In the genomic region with DNA sequence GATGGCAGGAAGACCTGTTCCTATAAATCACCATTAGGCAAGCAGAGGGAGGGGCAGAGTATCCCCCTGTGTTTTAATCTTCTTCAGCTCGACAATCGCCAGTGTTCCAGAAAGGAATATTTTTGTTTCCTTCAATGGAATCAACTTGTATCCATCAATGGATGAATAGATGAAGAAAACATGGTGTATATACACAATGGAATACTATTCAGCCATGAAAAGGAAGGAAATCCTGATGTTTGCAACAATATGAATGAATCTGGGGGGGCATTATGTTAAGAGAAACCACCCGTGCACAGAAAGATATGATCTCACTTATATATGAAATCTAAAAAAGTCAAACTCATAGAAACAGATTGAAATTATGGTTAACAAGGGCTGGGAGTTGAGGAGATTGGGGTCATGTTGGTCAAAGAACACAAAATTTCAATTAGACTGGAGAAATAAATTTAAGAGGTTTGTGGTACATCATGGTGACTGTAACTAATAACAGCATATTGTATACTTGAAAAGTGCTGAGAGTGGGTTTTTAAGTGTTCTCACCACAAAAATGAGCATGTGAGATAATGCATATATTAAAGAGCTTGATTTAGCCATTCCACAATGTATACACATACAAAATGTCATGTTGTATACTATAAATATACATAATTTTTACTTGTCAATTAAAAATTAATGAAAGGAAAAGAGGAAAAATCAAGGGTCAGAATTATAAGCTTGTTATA, we compare ENCODE assay signal across 18 cellular contexts.
A peak's percentile ranks its signal among the peaks of the same experiment; 100 is the strongest.
DNase-seq lines count a peak whose midpoint lies in the region; ATAC-seq, FAIRE-seq and TF ChIP-seq lines count a peak whose summit lies in the region.
"Had no signal": no experiment of that assay in that cellular context is flagged by ENCODE, and none has a peak within 500 bp of the region (broad histone marks: within the 10 kb centered on the region; RNA-seq: fewer than 3 reads in every experiment).

No MANE protein-coding gene starts in this region.

- CTCF ChIA-PET in HepG2 (lab: Yijun Ruan, JAX; ENCODE audit: low intra/inter-chr PET ratio, low total read pairs) (no interaction called here), Caco-2 (lab: Charles Lee) (no interaction called here)

- no peak overlapping the region for H2BK5ac ChIP-seq in mesenchymal stem cell (ENCODE audit: low read depth, low read length, poor library complexity, severe bottlenecking)

- H3K9me3 ChIP-seq in HepG2 (ENCODE audit: low read length) (no peaks in the 10 kb centered on the region), right lobe of liver (no peaks in the 10 kb centered on the region), mesenchymal stem cell (ENCODE audit: control insufficient read depth, low read length) (no peaks in the 10 kb centered on the region), smooth muscle cell (replicated peaks; ENCODE audit: low read depth) (no peaks in the 10 kb centered on the region), Caco-2 (no peaks in the 10 kb centered on the region)
- H3K9me3 ChIP-seq: BLaER1, HAP-1 had no signal

- POLR2A ChIA-PET in HepG2 (lab: Yijun Ruan, JAX) (no interaction called here), Caco-2 (lab: Charles Lee) (no interaction called here)

- H4K20me1 ChIP-seq in HepG2 (ENCODE audit: insufficient read depth, low read length) (no peaks in the 10 kb centered on the region), smooth muscle cell (ENCODE audit: low read depth) (no peaks in the 10 kb centered on the region)
- H4K20me1 ChIP-seq: BLaER1 had no signal

- H2AK5ac ChIP-seq in mesenchymal stem cell (ENCODE audit: low read length, severe bottlenecking) = peak overlapping the region; percentile 95

- H3K14ac ChIP-seq in mesenchymal stem cell (ENCODE audit: low read length in 2 of 2) = no peak overlapping the region

- H3K9ac ChIP-seq in HepG2 (ENCODE audit: insufficient read depth, low read depth, low read length) (no peak overlapping the region), mesenchymal stem cell (ENCODE audit: low read length) (no peak overlapping the region), smooth muscle cell (ENCODE audit: low read depth) (no peak overlapping the region)
- H3K9ac ChIP-seq: BLaER1, GM23248 had no signal

- H3F3A ChIP-seq in smooth muscle cell (ENCODE audit: low read depth) = peaks cover 11% of the 10 kb centered on the region

- H2BK15ac ChIP-seq in mesenchymal stem cell (ENCODE audit: low read depth, poor library complexity, severe bottlenecking) = no peak overlapping the region

- H3K4me2 ChIP-seq in HepG2 (ENCODE audit: low read depth, low read length) = no peak overlapping the region
- H3K4me2 ChIP-seq in mesenchymal stem cell (ENCODE audit: low read length, poor library complexity, severe bottlenecking) = no peak overlapping the region
- no peak overlapping the region for H3K4me2 ChIP-seq in smooth muscle cell
- H3K4me2 ChIP-seq: BLaER1 had no signal

- H3K4me1 ChIP-seq in HepG2 (ENCODE audit: insufficient read depth, low read length) (no peaks in the 10 kb centered on the region), right lobe of liver (no peaks in the 10 kb centered on the region), mesenchymal stem cell (ENCODE audit: control insufficient read depth, insufficient read depth, low read depth, low read length) (peaks cover 23% of the 10 kb centered on the region), smooth muscle cell (ENCODE audit: low read depth) (no peaks in the 10 kb centered on the region), Caco-2 (no peaks in the 10 kb centered on the region)
- H3K4me1 ChIP-seq: BLaER1, HAP-1 had no signal

- no peak overlapping the region for H3K18ac ChIP-seq in mesenchymal stem cell (ENCODE audit: low read depth in 1 of 2, low read length in 2 of 2)

- no peak overlapping the region for H3K4me3 ChIP-seq in HepG2 (replicated peaks in 1 of 3; ENCODE audit: insufficient read depth in 1 of 3, low read depth in 2 of 3, low read length in 3 of 3)
- H3K4me3 ChIP-seq in right lobe of liver = no peak overlapping the region
- H3K4me3 ChIP-seq in mesenchymal stem cell (ENCODE audit: insufficient read depth in 1 of 2, low read depth in 1 of 2, low read length in 2 of 2) = no peak overlapping the region
- H3K4me3 ChIP-seq in smooth muscle cell = no peak overlapping the region
- no peak overlapping the region for H3K4me3 ChIP-seq in Caco-2 (ENCODE audit: low read depth, low read length)
- H3K4me3 ChIP-seq: BLaER1, GM23248, HAP-1 had no signal

- no peak overlapping the region for H4K8ac ChIP-seq in mesenchymal stem cell (ENCODE audit: low read length)

- H3K4ac ChIP-seq in mesenchymal stem cell (ENCODE audit: low read depth in 1 of 2, low read length in 2 of 2) = no peak overlapping the region

- H3K27ac ChIP-seq in HepG2 (ENCODE audit: extremely low read length, insufficient read depth, low read length) (no peak overlapping the region), right lobe of liver (no peak overlapping the region), mesenchymal stem cell (ENCODE audit: low read length, poor library complexity, severe bottlenecking) (no peak overlapping the region), smooth muscle cell (ENCODE audit: low read depth) (peak overlapping the region; percentile 68)
- H3K27ac ChIP-seq: 22Rv1, BLaER1 had no signal

- TF ChIP-seq POLR2A in HepG2 (IDR thresholded peaks at IDR 0.05; ENCODE audit: insufficient read depth in 1 of 2, low read depth in 2 of 2, low read length in 2 of 2) = no peak
- no peak for TF ChIP-seq POLR2A in right lobe of liver (IDR thresholded peaks at IDR 0.05)

- H3K4me1 Mint-ChIP-seq in Caco-2 (ENCODE audit: low read depth, unreplicated experiment) = no peaks in the 10 kb centered on the region
- H3K4me1 Mint-ChIP-seq: CD14-positive monocyte; CD4-positive, alpha-beta memory T cell had no signal

- peaks cover 0 to 6% of the 10 kb centered on the region in 2 experiments; a peak in 2 of 5 replicates for H3K27me3 ChIP-seq in HepG2 (ENCODE audit: control insufficient read depth in 1 of 2, insufficient read depth in 2 of 2, low read length in 2 of 2)
- H3K27me3 ChIP-seq in right lobe of liver = no peaks in the 10 kb centered on the region
- H3K27me3 ChIP-seq in mesenchymal stem cell (ENCODE audit: control insufficient read depth in 1 of 2, insufficient read depth in 1 of 2, low read length in 2 of 2) = no peaks in the 10 kb centered on the region
- no peaks in the 10 kb centered on the region for H3K27me3 ChIP-seq in smooth muscle cell (ENCODE audit: low read depth)
- H3K27me3 ChIP-seq in Caco-2 (replicated peaks; ENCODE audit: control insufficient read depth, insufficient read depth, low read length) = no peaks in the 10 kb centered on the region
- H3K27me3 ChIP-seq: BLaER1 had no signal

- H3K27ac Mint-ChIP-seq in Caco-2 (ENCODE audit: unreplicated experiment) = no peak overlapping the region
- H3K27ac Mint-ChIP-seq: CD14-positive monocyte; CD4-positive, alpha-beta memory T cell had no signal

- BruUV-seq in HepG2 (replicated peaks; lab: Mats Ljungman, UMichigan) (no TSS peak), Caco-2 (replicated peaks; lab: Mats Ljungman, UMichigan) (no TSS peak)

- intact Hi-C loops in HepG2 (cut with micrococcal nuclease; ENCODE audit: unreplicated experiment) = no loop called here
- intact Hi-C loops in right lobe of liver (cut with DNase I) = no loop called here
- intact Hi-C loops in Caco-2 (cut with micrococcal nuclease; ENCODE audit: unreplicated experiment) = no loop called here

- no peak for FAIRE-seq in HepG2 (lab: Jason Lieb, UNC)
- FAIRE-seq: GM19239 had no signal

- in situ Hi-C loops in HepG2 (cut with HindIII; ENCODE audit: extremely low pct_ligation_motif_present, low pct_unique_long_range_greater_than_20kb) = no loop called here

- 3% methylated on average over 3 of the region's 3 CpGs for WGBS in HepG2 (ENCODE audit: low lambda C conversion rate)
- 78% methylated on average over 3 of the region's 3 CpGs for WGBS in right lobe of liver (ENCODE audit: insufficient coverage, low coverage, low lambda C conversion rate, missing lambda C conversion rate)
- WGBS in mesenchymal stem cell = no CpG with 5 or more reads among the region's 3 CpGs
- 89% methylated on average over 3 of the region's 3 CpGs for WGBS in smooth muscle cell (ENCODE audit: low lambda C conversion rate)

- no peaks in the 10 kb centered on the region for H3K9me3 Mint-ChIP-seq in Caco-2 (ENCODE audit: unreplicated experiment)
- H3K9me3 Mint-ChIP-seq: CD4-positive, alpha-beta memory T cell had no signal

- no peak overlapping the region for H4K91ac ChIP-seq in mesenchymal stem cell (ENCODE audit: low read length)

- H3K4me3 Mint-ChIP-seq in Caco-2 (ENCODE audit: unreplicated experiment) = no peak overlapping the region
- H3K4me3 Mint-ChIP-seq: CD14-positive monocyte; CD4-positive, alpha-beta memory T cell had no signal

- peaks cover 17% of the 10 kb centered on the region for H3K27me3 Mint-ChIP-seq in Caco-2 (ENCODE audit: insufficient read depth, unreplicated experiment)

- DNase-seq in HepG2 (ENCODE audit: low spot score) (no peak), right lobe of liver (no peak), mesenchymal stem cell (no peak), smooth muscle cell (lab: John Stamatoyannopoulos, UW; ENCODE audit: unreplicated experiment) (no peak), ecto neural progenitor cell (ENCODE audit: low spot score) (no peak), Caco-2 (no peak)
- no peak for DNase-seq in central memory CD4-positive, alpha-beta T cell
- DNase-seq: Calu3; CD4-positive, alpha-beta memory T cell; DMS79 treated with DMSO at 0.1 percent for 48 hours; GF-D8; GM23248; KBM-7 had no signal

- no peak for TF ChIP-seq RAD21 in HepG2 (CRISPR knock-in tag; IDR thresholded peaks at IDR 0.05)

- no peak overlapping the region for H2AFZ ChIP-seq in HepG2 (ENCODE audit: low read length)
- H2AFZ ChIP-seq in mesenchymal stem cell (ENCODE audit: low read depth, low read length) = no peak overlapping the region
- no peak overlapping the region for H2AFZ ChIP-seq in smooth muscle cell (ENCODE audit: low read depth)
- H2AFZ ChIP-seq: GM23248 had no signal

- no peak overlapping the region for H2BK120ac ChIP-seq in mesenchymal stem cell (ENCODE audit: low read depth, low read length)

- TF ChIP-seq CTCF in HepG2 (CRISPR knock-in tag; IDR thresholded peaks at IDR 0.05) (no peak), right lobe of liver (IDR thresholded peaks at IDR 0.05) (no peak), smooth muscle cell (IDR thresholded peaks at IDR 0.05; ENCODE audit: borderline replicate concordance, insufficient read depth, poor library complexity, severe bottlenecking) (no peak), Caco-2 (IDR thresholded peaks at IDR 0.05; ENCODE audit: insufficient read depth in 1 of 2, low read depth in 1 of 2, low read length in 1 of 2, severe bottlenecking in 1 of 2, unreplicated experiment in 1 of 2) (no peak)

- H3K79me2 ChIP-seq in HepG2 (ENCODE audit: insufficient read depth, low read length) (no peaks in the 10 kb centered on the region), smooth muscle cell (ENCODE audit: low read depth) (no peaks in the 10 kb centered on the region)

- ATAC-seq in HepG2 (no peak), right lobe of liver (no peak)

- H3K79me1 ChIP-seq in mesenchymal stem cell (replicated peaks; ENCODE audit: low read length, poor library complexity, severe bottlenecking) = no peaks in the 10 kb centered on the region

- H3K23ac ChIP-seq in mesenchymal stem cell (ENCODE audit: low read length in 2 of 2) = no peak overlapping the region

- no peaks in the 10 kb centered on the region for H3K36me3 Mint-ChIP-seq in Caco-2 (ENCODE audit: insufficient read depth, unreplicated experiment)
- H3K36me3 Mint-ChIP-seq: CD14-positive monocyte; CD4-positive, alpha-beta memory T cell had no signal

- TF ChIP-seq EP300 in HepG2 (IDR thresholded peaks at IDR 0.05; ENCODE audit: low read depth in 2 of 2, low read length in 2 of 2) (no peak), HepG2 (CRISPR knock-in tag; IDR thresholded peaks at IDR 0.05; ENCODE audit: borderline replicate concordance) (no peak)

- H2BK12ac ChIP-seq in mesenchymal stem cell (ENCODE audit: low read length in 2 of 2) = no peak overlapping the region

- H3K36me3 ChIP-seq in HepG2 (replicated peaks in 1 of 2; ENCODE audit: control insufficient read depth in 1 of 2, insufficient read depth in 2 of 2, low read length in 2 of 2) = no peaks in the 10 kb centered on the region
- H3K36me3 ChIP-seq in right lobe of liver = no peaks in the 10 kb centered on the region
- no peaks in the 10 kb centered on the region for H3K36me3 ChIP-seq in mesenchymal stem cell (ENCODE audit: control insufficient read depth in 1 of 2, insufficient read depth in 2 of 2, low read depth in 1 of 2, low read length in 2 of 2)
- no peaks in the 10 kb centered on the region for H3K36me3 ChIP-seq in smooth muscle cell (ENCODE audit: low read depth)
- H3K36me3 ChIP-seq in Caco-2 (ENCODE audit: control insufficient read depth, insufficient read depth, low read length) = no peaks in the 10 kb centered on the region
- H3K36me3 ChIP-seq: BLaER1, HAP-1 had no signal
